In genomic region chr7:65827366-65827765, GRCh38 we compare ENCODE assay signal across 19 cellular contexts. TPM values are rescaled to one million over a fixed set of nuclear protein-coding genes. Genes with fewer than 3 reads are reported as not detected.
DNase-seq lines count a peak whose midpoint lies in the region; TF ChIP-seq lines count a peak whose summit lies in the region.
"Had no signal": no experiment of that assay in that cellular context is flagged by ENCODE, and none has a peak within 500 bp of the region (broad histone marks: within the 10 kb centered on the region; RNA-seq: fewer than 3 reads in every experiment).

No MANE protein-coding gene starts in this region.

- intact Hi-C loops in esophagus squamous epithelium (cut with DNase I): no loop called here

- H3K4me1 ChIP-seq in esophagus squamous epithelium: no peaks in the 10 kb centered on the region
- H3K4me1 ChIP-seq: A549 had no signal

- H3K27ac ChIP-seq in esophagus squamous epithelium: no peak overlapping the region
- H3K27ac ChIP-seq: A549, C4-2B had no signal

- WGBS in esophagus squamous epithelium, 2 donors: 85 to 95% methylated on average over 5 to 6 of the region's 6 CpGs

- DNase-seq in ELR (ENCODE audit: low read depth) (peak; percentile 73), M059J (ENCODE audit: low read depth) (peak; percentile 37), dermis blood vessel endothelial cell (peak; percentile 19), iris pigment epithelial cell (ENCODE audit: low read depth) (peak; percentile 28), esophagus squamous epithelium (lab: John Stamatoyannopoulos, UW) (no peak)
- no peak for DNase-seq in stimulated activated naive CD4-positive, alpha-beta T cell treated with Interleukin-2 at 50 U/mL for 16 hours (lab: John Stamatoyannopoulos, UW)
- DNase-seq in activated CD4-positive, alpha-beta T cell treated with anti-CD3 and anti-CD28 coated beads for 1 hour: no peak
- DNase-seq: DMS79, HFFc6, Karpas-422, NCI-H1105, NCI-H1694, NCI-H2081 treated with DMSO at 0.1 percent for 48 hours, NCI-H510A treated with DMSO at 0.1 percent for 48 hours, NCI-H774, SHP77 treated with DMSO at 0.1 percent for 48 hours, SK-N-SH had no signal

- no peaks in the 10 kb centered on the region for H3K27me3 ChIP-seq in esophagus squamous epithelium

- TF ChIP-seq CTCF in esophagus squamous epithelium (IDR thresholded peaks at IDR 0.05): no peak

- no peak overlapping the region for H3K4me3 ChIP-seq in esophagus squamous epithelium
- H3K4me3 ChIP-seq: A549 had no signal

- no peaks in the 10 kb centered on the region for H3K9me3 ChIP-seq in esophagus squamous epithelium
- H3K9me3 ChIP-seq: A549, SK-N-SH had no signal

- no peak for TF ChIP-seq POLR2A in esophagus squamous epithelium (IDR thresholded peaks at IDR 0.05)

- H3K36me3 ChIP-seq in esophagus squamous epithelium: peaks cover 0 to 16% (median 0%) of the 10 kb centered on the region in 3 donors

RNA-seq across cellular contexts. Expression of gene VKORC1L1, which starts 45.5 kb away (rescaled TPM):
- 12.5 and 20.0 TPM in 2 replicates for total RNA-seq in M059J (2014; rRNA removed; shearing (Covaris generic))
- total RNA-seq in dermis blood vessel endothelial cell (24.3 and 38.5 TPM in 2 replicates), esophagus squamous epithelium (10 to 100 TPM in 3 of 4 donors, 1 to 10 TPM in 1; 7.2 to 18.5 (median 11.2) TPM)

Comparison
In these comparisons a context has a peak if more than half of its experiments do, and no peak if none do; other contexts are left out.
1. DNase-seq: peak in ELR (single experiment), M059J (single experiment), dermis blood vessel endothelial cell (single experiment) and iris pigment epithelial cell (single experiment); none in esophagus squamous epithelium (single experiment), stimulated activated naive CD4-positive, alpha-beta T cell treated with Interleukin-2 at 50 U/mL for 16 hours (single experiment) and activated CD4-positive, alpha-beta T cell treated with anti-CD3 and anti-CD28 coated beads for 1 hour (single experiment).